In the genomic region with DNA sequence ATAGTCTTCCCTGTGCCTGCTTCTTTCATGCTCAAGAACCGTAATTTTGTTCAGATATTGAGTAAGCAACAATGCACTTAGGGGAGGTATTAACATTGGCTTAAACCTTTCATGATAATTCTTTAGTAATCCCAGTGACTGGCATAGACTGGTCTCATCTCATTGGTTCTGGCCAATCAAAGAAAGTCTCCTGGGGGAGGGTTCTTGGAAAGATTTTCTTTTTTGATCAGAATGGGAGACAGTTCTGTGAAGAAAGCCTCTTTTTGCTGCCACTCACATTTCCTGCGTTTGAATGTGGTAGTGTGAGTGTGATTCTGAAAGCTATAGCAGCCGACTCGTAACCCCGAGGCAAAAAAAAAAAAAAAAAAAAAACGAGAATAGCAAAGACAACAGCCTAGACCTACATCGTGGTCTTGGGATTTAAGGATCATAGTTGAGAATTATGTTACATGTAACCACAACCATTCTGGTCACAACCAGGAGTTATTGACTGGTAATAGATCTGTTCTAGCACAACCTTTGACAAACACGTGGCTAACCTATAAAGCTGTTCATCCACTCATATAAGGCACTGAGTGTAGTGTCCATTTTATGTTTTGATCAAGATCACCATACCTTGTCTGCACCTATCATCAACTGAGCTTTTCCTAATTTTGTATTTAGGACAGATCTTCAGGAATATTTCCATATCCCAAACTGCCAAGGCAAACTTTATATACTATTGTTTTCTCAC, we compare ENCODE assay signal across 14 cellular contexts. TPM values are rescaled to one million over a fixed set of nuclear protein-coding genes. Genes with fewer than 3 reads are reported as not detected.
DNase-seq lines count a peak whose midpoint lies in the region; ATAC-seq lines count a peak whose summit lies in the region.
"Had no signal": no experiment of that assay in that cellular context is flagged by ENCODE, and none has a peak within 500 bp of the region (broad histone marks: within the 10 kb centered on the region; RNA-seq: fewer than 3 reads in every experiment).

No MANE protein-coding gene starts in this region.

- H3K27ac Mint-ChIP-seq in CD4-positive, alpha-beta memory T cell: peak overlapping the region in 5 of 7 donors; percentile 1 to 69 (median 42)
- peak overlapping the region; percentile 70 for H3K27ac Mint-ChIP-seq in activated CD4-positive, alpha-beta memory T cell treated with anti-CD3 and anti-CD28 coated beads for 36 hours
- H3K27ac Mint-ChIP-seq in naive thymus-derived CD8-positive, alpha-beta T cell: peak overlapping the region in 3 of 10 donors; percentile 3 to 79 (median 57)
- H3K27ac Mint-ChIP-seq: B cell, IgD-negative memory B cell, type B pancreatic cell had no signal

- no peaks in the 10 kb centered on the region for H3K27me3 ChIP-seq in CD4-positive, alpha-beta memory T cell (ENCODE audit: insufficient read depth, low read length)

- no peaks in the 10 kb centered on the region for H3K9me3 Mint-ChIP-seq in CD4-positive, alpha-beta memory T cell
- H3K9me3 Mint-ChIP-seq in activated CD4-positive, alpha-beta memory T cell treated with anti-CD3 and anti-CD28 coated beads for 36 hours: no peaks in the 10 kb centered on the region
- no peaks in the 10 kb centered on the region for H3K9me3 Mint-ChIP-seq in naive thymus-derived CD8-positive, alpha-beta T cell
- H3K9me3 Mint-ChIP-seq: IgD-negative memory B cell, type B pancreatic cell had no signal

- POLR2A ChIA-PET in CD4-positive, alpha-beta memory T cell (lab: Charles Lee; ENCODE audit: partially characterized antibody): no interaction called here
- POLR2A ChIA-PET in activated CD4-positive, alpha-beta memory T cell treated with anti-CD3 and anti-CD28 coated beads for 36 hours (lab: Charles Lee): interaction anchor here (1.3 kb wide), 1 partner anchor 12 kb away, joined by 3 read pairs; no protein-coding TSS in a partner anchor
- POLR2A ChIA-PET in naive thymus-derived CD8-positive, alpha-beta T cell (lab: Charles Lee): interaction anchor here (0.6 to 1.5 kb wide), 5 partner anchors 8 to 84 kb away, joined by 3 to 6 read pairs (median 3); a partner anchor contains a TSS

- no peak for DNase-seq in CD4-positive, alpha-beta memory T cell
- DNase-seq in activated CD4-positive, alpha-beta memory T cell treated with anti-CD3 and anti-CD28 coated beads for 36 hours: peak; percentile 31
- no peak for DNase-seq in naive thymus-derived CD8-positive, alpha-beta T cell
- DNase-seq in NCI-H748 (lab: John Stamatoyannopoulos, UW; ENCODE audit: unreplicated experiment): no peak
- no peak for DNase-seq in effector CD4-positive, alpha-beta T cell
- DNase-seq: DMS79 treated with DMSO at 0.1 percent for 48 hours, left ventricle myocardium superior, NCI-H1048 had no signal

- no peaks in the 10 kb centered on the region for H3K36me3 ChIP-seq in CD4-positive, alpha-beta memory T cell (ENCODE audit: insufficient read depth, low read length)

- H3K4me1 ChIP-seq in CD4-positive, alpha-beta memory T cell (ENCODE audit: insufficient read depth, low read length): peaks cover 12% of the 10 kb centered on the region
- H3K4me1 ChIP-seq: parathyroid adenoma had no signal

- CTCF ChIA-PET in CD4-positive, alpha-beta memory T cell (lab: Charles Lee; ENCODE audit: partially characterized antibody): interaction anchor here (0.7 to 0.9 kb wide), 3 partner anchors 30 to 251 kb away, joined by 3 read pairs; no protein-coding TSS in a partner anchor
- CTCF ChIA-PET in activated CD4-positive, alpha-beta memory T cell treated with anti-CD3 and anti-CD28 coated beads for 36 hours (lab: Charles Lee): interaction anchor here (1.2 to 1.6 kb wide), 2 partner anchors 11 to 255 kb away, joined by 3 read pairs; no protein-coding TSS in a partner anchor

- H3K36me3 Mint-ChIP-seq in CD4-positive, alpha-beta memory T cell: peaks cover 24 to 38% of the 10 kb centered on the region in 2 donors
- peaks cover 20% of the 10 kb centered on the region for H3K36me3 Mint-ChIP-seq in activated CD4-positive, alpha-beta memory T cell treated with anti-CD3 and anti-CD28 coated beads for 36 hours
- peaks cover 0 to 43% (median 8%) of the 10 kb centered on the region in 3 donors for H3K36me3 Mint-ChIP-seq in naive thymus-derived CD8-positive, alpha-beta T cell

- ATAC-seq in naive thymus-derived CD8-positive, alpha-beta T cell: peak; percentile 35 to 50
- no peak for ATAC-seq in HG03469 (IDR thresholded peaks at IDR 0.05; ENCODE audit: unreplicated experiment)
- ATAC-seq: left ventricle myocardium superior had no signal

- intact Hi-C loops in CD4-positive, alpha-beta memory T cell (cut with micrococcal nuclease): no loop called here
- intact Hi-C loops in activated CD4-positive, alpha-beta memory T cell treated with anti-CD3 and anti-CD28 coated beads for 36 hours (cut with micrococcal nuclease): loop anchor here (2.0 kb wide), 2 partner anchors 14 to 18 kb away; a partner anchor contains a TSS

- H3K4me3 Mint-ChIP-seq in CD4-positive, alpha-beta memory T cell: peak overlapping the region in 6 of 8 donors; percentile 42 to 62 (median 48)
- peak overlapping the region; percentile 36 for H3K4me3 Mint-ChIP-seq in activated CD4-positive, alpha-beta memory T cell treated with anti-CD3 and anti-CD28 coated beads for 36 hours
- H3K4me3 Mint-ChIP-seq in naive thymus-derived CD8-positive, alpha-beta T cell: peak overlapping the region in 9 of 10 donors; percentile 18 to 55 (median 37)
- H3K4me3 Mint-ChIP-seq: B cell, IgD-negative memory B cell, type B pancreatic cell had no signal

- peaks cover 32 to 57% (median 36%) of the 10 kb centered on the region in 4 donors for H3K4me1 Mint-ChIP-seq in CD4-positive, alpha-beta memory T cell
- H3K4me1 Mint-ChIP-seq in activated CD4-positive, alpha-beta memory T cell treated with anti-CD3 and anti-CD28 coated beads for 36 hours (ENCODE audit: low read depth): peaks cover 45% of the 10 kb centered on the region
- H3K4me1 Mint-ChIP-seq in naive thymus-derived CD8-positive, alpha-beta T cell: peaks cover 29 to 50% (median 47%) of the 10 kb centered on the region in 4 donors

- no peaks in the 10 kb centered on the region for H3K9me3 ChIP-seq in CD4-positive, alpha-beta memory T cell (ENCODE audit: control insufficient read depth in 1 of 2, low read length in 2 of 2)

- H3K4me3 ChIP-seq in CD4-positive, alpha-beta memory T cell (ENCODE audit: low read length in 2 of 2): no peak overlapping the region
- H3K4me3 ChIP-seq in GM08714 (ENCODE audit: low read length): 0 out of 2 replicates have a peak overlapping the region, but pooled peaks have one; percentile 17

- H3K27me3 Mint-ChIP-seq in CD4-positive, alpha-beta memory T cell: no peaks in the 10 kb centered on the region
- H3K27me3 Mint-ChIP-seq in activated CD4-positive, alpha-beta memory T cell treated with anti-CD3 and anti-CD28 coated beads for 36 hours: no peaks in the 10 kb centered on the region
- H3K27me3 Mint-ChIP-seq in naive thymus-derived CD8-positive, alpha-beta T cell: no peaks in the 10 kb centered on the region
- H3K27me3 Mint-ChIP-seq: B cell, IgD-negative memory B cell, type B pancreatic cell had no signal

- no peak overlapping the region for H3K27ac ChIP-seq in CD4-positive, alpha-beta memory T cell (ENCODE audit: low read depth, low read length)
- H3K27ac ChIP-seq: parathyroid adenoma had no signal

RNA-seq across cellular contexts. Expression of a gene that starts 15.1 kb away (rescaled TPM):
- 1 to 10 TPM in 1 of 2 experiments, not detected in 1; 1.4 TPM for total RNA-seq in CD4-positive, alpha-beta memory T cell
- polyA plus RNA-seq in CD4-positive, alpha-beta memory T cell: under 1 TPM; 0.31 to 0.42 TPM
- total RNA-seq in activated CD4-positive, alpha-beta memory T cell treated with anti-CD3 and anti-CD28 coated beads for 36 hours: 1 to 10 TPM; 2.2 to 3.3 TPM
- under 1 TPM; 0.42 to 0.96 TPM for total RNA-seq in naive thymus-derived CD8-positive, alpha-beta T cell
- polyA plus RNA-seq in naive thymus-derived CD8-positive, alpha-beta T cell: under 1 TPM; 0.24 to 0.71 (median 0.54) TPM
- total RNA-seq: left ventricle myocardium superior had no signal
- polyA plus RNA-seq: IgD-negative memory B cell had no signal

RNA-seq across cellular contexts. Expression of a gene that starts 15.4 kb away (rescaled TPM):
- 10 to 100 TPM in 1 of 2 experiments, 1 to 10 TPM in 1; 9.7 to 10.3 TPM for total RNA-seq in CD4-positive, alpha-beta memory T cell
- polyA plus RNA-seq in CD4-positive, alpha-beta memory T cell: 10 to 100 TPM in 1 of 2 donors, 1 to 10 TPM in 1; 7.2 to 11.9 TPM
- total RNA-seq in activated CD4-positive, alpha-beta memory T cell treated with anti-CD3 and anti-CD28 coated beads for 36 hours: 10 to 100 TPM; 14.4 to 15.7 TPM
- 1 to 10 TPM; 9.4 to 9.5 TPM for total RNA-seq in naive thymus-derived CD8-positive, alpha-beta T cell
- 1 to 10 TPM; 5.1 to 8.4 (median 5.4) TPM for polyA plus RNA-seq in naive thymus-derived CD8-positive, alpha-beta T cell
